17 cellular contexts compared by ENCODE assay signal in genomic region chr17:38461683-38462082, GRCh38. TPM values are rescaled to one million over a fixed set of nuclear protein-coding genes. Genes with fewer than 3 reads are reported as not detected.
DNase-seq lines count a peak whose midpoint lies in the region; ATAC-seq and TF ChIP-seq lines count a peak whose summit lies in the region.
"Had no signal": no experiment of that assay in that cellular context is flagged by ENCODE, and none has a peak within 500 bp of the region (broad histone marks: within the 10 kb centered on the region; RNA-seq: fewer than 3 reads in every experiment).

No MANE protein-coding gene starts in this region.

- peaks cover 15% of the 10 kb centered on the region for H3K4me1 ChIP-seq in IMR-90 (ENCODE audit: control insufficient read depth, insufficient read depth, low read length)
- peaks cover 0 to 53% (median 39%) of the 10 kb centered on the region in 4 donors for H3K4me1 ChIP-seq in sigmoid colon
- H3K4me1 ChIP-seq in gastroesophageal sphincter, result peaks cover 3 to 55% (median 27%) of the 10 kb centered on the region in 3 donors

- H2AFZ ChIP-seq in IMR-90 (replicated peaks; ENCODE audit: low read length, poor library complexity), result no peak overlapping the region

- no peaks in the 10 kb centered on the region for H3K9me3 ChIP-seq in IMR-90 (ENCODE audit: control insufficient read depth, insufficient read depth, low read length)
- no peaks in the 10 kb centered on the region for H3K9me3 ChIP-seq in sigmoid colon
- H3K9me3 ChIP-seq in gastroesophageal sphincter, result no peaks in the 10 kb centered on the region
- H3K9me3 ChIP-seq: A549 had no signal

- no peak overlapping the region for H4K5ac ChIP-seq in IMR-90 (ENCODE audit: low read depth, low read length)

- no peak for TF ChIP-seq EP300 in sigmoid colon (IDR thresholded peaks at IDR 0.05)
- no peak for TF ChIP-seq EP300 in gastroesophageal sphincter (IDR thresholded peaks at IDR 0.05)

- H4K91ac ChIP-seq in IMR-90 (ENCODE audit: insufficient read depth, low read depth, low read length), result no peak overlapping the region

- ATAC-seq in IMR-90 (ENCODE audit: low read depth), result no peak
- no peak for ATAC-seq in HG02884 (IDR thresholded peaks at IDR 0.05; ENCODE audit: unreplicated experiment)
- no peak for ATAC-seq in gastroesophageal sphincter
- ATAC-seq: A549 had no signal

- in situ Hi-C loops in GM13976 (cut with MboI; ENCODE audit: low sequenced_read_pairs, unreplicated experiment), result no loop called here
- in situ Hi-C loops in IMR-90 (cut with MboI; ENCODE audit: low sequenced_read_pairs), result no loop called here

- no peak overlapping the region for H4K8ac ChIP-seq in IMR-90 (ENCODE audit: low read depth in 2 of 2, low read length in 2 of 2)

- intact Hi-C loops in IMR-90 (cut with micrococcal nuclease), result no loop called here
- intact Hi-C loops in sigmoid colon (cut with DNase I), result no loop called here

- H3K14ac ChIP-seq in IMR-90 (replicated peaks; ENCODE audit: low read depth, low read length), result no peak overlapping the region

- no peak overlapping the region for H2BK20ac ChIP-seq in IMR-90 (ENCODE audit: low read depth, low read length)

- peak overlapping the region; percentile 25; the same call in 1 of the 2 replicates for H3K23ac ChIP-seq in IMR-90 (ENCODE audit: low read depth, low read length)

- CTCF ChIA-PET in IMR-90 (lab: Yijun Ruan, JAX), result no interaction called here

- BruUV-seq in IMR-90 (replicated peaks; lab: Mats Ljungman, UMichigan), result no TSS peak

- dilution Hi-C loops in IMR-90 (cut with HindIII; ENCODE audit: low sequenced_read_pairs, unreplicated experiment), result no loop called here

- H3K56ac ChIP-seq in IMR-90 (ENCODE audit: extremely low read depth, insufficient read depth, low read length), result no peak overlapping the region

- no peak overlapping the region for H2BK5ac ChIP-seq in IMR-90 (ENCODE audit: low read depth, low read length, poor library complexity, severe bottlenecking)

- H3K9ac ChIP-seq in IMR-90 (ENCODE audit: low read depth, low read length), result no peak overlapping the region

- TF ChIP-seq CTCF in GM13976 (IDR thresholded peaks at IDR 0.05; ENCODE audit: borderline replicate concordance, control extremely low read depth, extremely low read depth, insufficient read depth, missing control alignments) (no peak), IMR-90 (conservative IDR thresholded peaks at IDR 0.05; ENCODE audit: low read depth, low read length) (no peak), sigmoid colon (IDR thresholded peaks at IDR 0.05) (no peak), gastroesophageal sphincter (IDR thresholded peaks at IDR 0.05) (no peak)

- TF ChIP-seq POLR2A in IMR-90 (IDR thresholded peaks at IDR 0.05; ENCODE audit: low read depth, low read length), result no peak
- no peak for TF ChIP-seq POLR2A in sigmoid colon (IDR thresholded peaks at IDR 0.05)
- TF ChIP-seq POLR2A in gastroesophageal sphincter (IDR thresholded peaks at IDR 0.05), result no peak

- H3K27ac ChIP-seq in IMR-90 (ENCODE audit: insufficient read depth, low read length), result no peak overlapping the region
- H3K27ac ChIP-seq in sigmoid colon, result peak overlapping the region in 3 of 4 donors; percentile 95 to 98 (median 95)
- H3K27ac ChIP-seq in gastroesophageal sphincter, result no peak overlapping the region
- H3K27ac ChIP-seq: A549, C4-2B had no signal

- H2AK9ac ChIP-seq in IMR-90 (replicated peaks; ENCODE audit: low read depth, low read length, poor library complexity), result no peak overlapping the region

- H3K79me1 ChIP-seq in IMR-90 (ENCODE audit: low read depth in 1 of 2, low read length in 2 of 2), result peaks cover 41 to 89% of the 10 kb centered on the region in 2 experiments

- no peak overlapping the region for H2AK5ac ChIP-seq in IMR-90 (ENCODE audit: low read depth, low read length)

- H3K36me3 ChIP-seq in IMR-90 (ENCODE audit: control insufficient read depth, insufficient read depth, low read length) (peaks cover 65% of the 10 kb centered on the region), sigmoid colon (peaks cover 1 to 41% (median 21%) of the 10 kb centered on the region in 4 donors), gastroesophageal sphincter (peaks cover 0 to 65% of the 10 kb centered on the region in 2 donors)

- POLR2A ChIA-PET in IMR-90 (lab: Charles Lee; ENCODE audit: unreplicated experiment), result no interaction called here

- H3K27me3 ChIP-seq in IMR-90 (ENCODE audit: control insufficient read depth, insufficient read depth, low read length) (no peaks in the 10 kb centered on the region), sigmoid colon (no peaks in the 10 kb centered on the region), gastroesophageal sphincter (no peaks in the 10 kb centered on the region)

- no peak overlapping the region for H3K18ac ChIP-seq in IMR-90 (ENCODE audit: low read depth, low read length)

- DNase-seq in GM13976 (ENCODE audit: low spot score), result peak; percentile 24
- no peak for DNase-seq in IMR-90
- DNase-seq in foreskin melanocyte, result peak; percentile 59
- DNase-seq in sigmoid colon, result no peak
- no peak for DNase-seq in SHP77 treated with DMSO at 0.1 percent for 48 hours (lab: John Stamatoyannopoulos, UW)
- no peak for DNase-seq in hepatic stellate cell (ENCODE audit: low spot score)
- DNase-seq: DMS153, KG1, NCI-H1417 treated with DMSO at 0.1 percent for 48 hours, NCI-H1930, NCI-H2171, NCI-H446, NCI-H69 had no signal

- H3K4ac ChIP-seq in IMR-90 (ENCODE audit: low read depth, low read length), result no peak overlapping the region

- H4K20me1 ChIP-seq in IMR-90 (ENCODE audit: insufficient read depth, low read length), result peaks cover 70% of the 10 kb centered on the region

- no peak overlapping the region for H2BK15ac ChIP-seq in IMR-90 (ENCODE audit: low read depth, low read length)

- no peak overlapping the region for H2BK120ac ChIP-seq in IMR-90 (ENCODE audit: low read depth, low read length)

- WGBS in IMR-90 (ENCODE audit: extremely low coverage in 2 of 2, insufficient read length in 1 of 2), 2 experiments, result no CpG with 5 or more reads among the region's 7 CpGs
- WGBS in sigmoid colon, 2 donors, result 90 to 93% methylated on average over 7 of the region's 7 CpGs
- WGBS in gastroesophageal sphincter (ENCODE audit: low coverage in 1 of 2), 2 donors, result 80% methylated on average over 3 of the region's 7 CpGs; no CpG with 5 or more reads in 1 of the 2 donors

- H3K9me1 ChIP-seq in IMR-90 (ENCODE audit: insufficient read depth, low read length), result peaks cover 16% of the 10 kb centered on the region

- no peak for TF ChIP-seq RAD21 in IMR-90 (IDR thresholded peaks at IDR 0.05; ENCODE audit: low read length)

- no peak overlapping the region for H3K4me2 ChIP-seq in IMR-90 (ENCODE audit: low read depth, low read length)
- H3K4me2 ChIP-seq: A549 had no signal

- H3K4me3 ChIP-seq in IMR-90 (ENCODE audit: insufficient read depth, low read depth, low read length), result no peak overlapping the region
- no peak overlapping the region for H3K4me3 ChIP-seq in sigmoid colon
- H3K4me3 ChIP-seq in gastroesophageal sphincter, result no peak overlapping the region
- H3K4me3 ChIP-seq: A549 had no signal

TF ChIP-seq in IMR-90, 13 proteins besides CTCF, POLR2A, EP300 and RAD21:
- no peak for TF ChIP-seq SMC3 (IDR thresholded peaks at IDR 0.05; ENCODE audit: low read depth, low read length)
- TF ChIP-seq RFX5 (IDR thresholded peaks at IDR 0.05; ENCODE audit: low read depth, low read length), result no peak
- TF ChIP-seq RCOR1 (IDR thresholded peaks at IDR 0.05; ENCODE audit: insufficient replicate concordance, low read length), result no peak
- TF ChIP-seq MAZ (IDR thresholded peaks at IDR 0.05; ENCODE audit: borderline replicate concordance, low read depth, low read length), result no peak
- TF ChIP-seq CEBPB (IDR thresholded peaks at IDR 0.05; ENCODE audit: low read depth, low read length), result no peak
- no peak for TF ChIP-seq NFE2L2 (IDR thresholded peaks at IDR 0.05; ENCODE audit: low read depth, low read length)
- TF ChIP-seq ELK1 (IDR thresholded peaks at IDR 0.05; ENCODE audit: borderline replicate concordance, low read depth, low read length), result no peak
- TF ChIP-seq FOS (IDR thresholded peaks at IDR 0.05; ENCODE audit: low read depth, low read length), result no peak
- TF ChIP-seq MAFK (IDR thresholded peaks at IDR 0.05; ENCODE audit: low read depth, low read length), result no peak
- no peak for TF ChIP-seq BHLHE40 (IDR thresholded peaks at IDR 0.05; ENCODE audit: low read depth, low read length)
- no peak for TF ChIP-seq CHD1 (IDR thresholded peaks at IDR 0.05; ENCODE audit: low read depth, low read length)
- no peak for TF ChIP-seq MXI1 (IDR thresholded peaks at IDR 0.05; ENCODE audit: borderline replicate concordance, low read depth, low read length)
- TF ChIP-seq USF2 (IDR thresholded peaks at IDR 0.05; ENCODE audit: low read depth, low read length), result no peak

RNA-seq across cellular contexts. Expression of gene ARHGAP23, which starts 33.4 kb away (rescaled TPM):
- total RNA-seq in IMR-90 (2012; rRNA removed), result 9.3 and 17.8 TPM in 2 replicates
- 42.7 and 43.3 TPM in 2 replicates for polyA plus RNA-seq in IMR-90 (2012; rRNA removed)
- polyA plus RNA-seq in IMR-90 (2012; cell fraction: cytosol; rRNA removed), result 30.0 and 40.5 TPM in 2 replicates
- polyA plus RNA-seq in IMR-90 (2012; cell fraction: nucleus; rRNA removed; ENCODE audit: low replicate concordance), result 56.1 and 68.3 TPM in 2 replicates
- total RNA-seq in sigmoid colon, result 10 to 100 TPM; 11.2 to 42.1 (median 28.5) TPM
- 1 to 10 TPM in 2 of 3 donors, under 1 TPM in 1; 0.69 to 9.8 (median 3.0) TPM for polyA plus RNA-seq in sigmoid colon
- 100 to 1,000 TPM in 1 of 4 donors, 10 to 100 TPM in 3; 45.3 to 132 (median 82.8) TPM for total RNA-seq in gastroesophageal sphincter

Comparison
In these comparisons a context has a peak if more than half of its experiments do, and no peak if none do; other contexts are left out.
1. DNase-seq: peak in GM13976 (single experiment) and foreskin melanocyte (single experiment); none in IMR-90 (single experiment), sigmoid colon (single experiment), SHP77 treated with DMSO at 0.1 percent for 48 hours (single experiment) and hepatic stellate cell (single experiment).
2. H3K27ac ChIP-seq: peak in sigmoid colon (3 of 4); none in IMR-90 (single experiment) and gastroesophageal sphincter (0 of 4).